In genomic region chr12:90428881-90429280, GRCh38 we compare ENCODE assay signal across 31 cellular contexts.
"Had no signal": no experiment of that assay in that cellular context is flagged by ENCODE, and none has a peak within 500 bp of the region (broad histone marks: within the 10 kb centered on the region; RNA-seq: fewer than 3 reads in every experiment).

No MANE protein-coding gene starts in this region.

- H3K36me3 Mint-ChIP-seq: activated naive CD8-positive, alpha-beta T cell; naive B cell had no signal

- H3K4me1 Mint-ChIP-seq: activated B cell treated with CpG ODN at 0.5 μM for 24 hours, naive B cell, nephron progenitor cell had no signal

- H3K4me2 ChIP-seq: hepatocyte had no signal

- ATAC-seq: left cardiac atrium had no signal

- H3K9me3 Mint-ChIP-seq: activated B cell treated with CpG ODN at 0.5 μM for 24 hours had no signal

- FAIRE-seq: keratinocyte, urothelium cell line had no signal

- H3K4me3 ChIP-seq: cardiac muscle cell, colonic mucosa, dorsolateral prefrontal cortex, gastroesophageal sphincter, hepatocyte, ovary, skin epidermis, thoracic aorta had no signal

- H3K27ac ChIP-seq: cardiac muscle cell, colonic mucosa, dorsolateral prefrontal cortex, gastroesophageal sphincter, hepatocyte, ovary, skin epidermis, thoracic aorta had no signal

- H3K9me3 ChIP-seq: colonic mucosa, ovary, thoracic aorta had no signal

- H3K27me3 ChIP-seq: cardiac muscle cell, colonic mucosa, dorsolateral prefrontal cortex, gastroesophageal sphincter, hepatocyte, ovary had no signal

- H3K27ac Mint-ChIP-seq: activated B cell treated with CpG ODN at 0.5 μM for 24 hours; activated naive CD8-positive, alpha-beta T cell; mesothelial cell of epicardium; naive B cell; nephron progenitor cell; progenitor cell of endocrine pancreas had no signal

- H3K79me2 ChIP-seq: hepatocyte had no signal

- H3K4me1 ChIP-seq: colonic mucosa had no signal

- H3K4me3 Mint-ChIP-seq: activated B cell treated with CpG ODN at 0.5 μM for 24 hours; activated naive CD8-positive, alpha-beta T cell; mesothelial cell of epicardium; naive B cell; nephron progenitor cell had no signal

- DNase-seq: activated B cell treated with CpG ODN at 0.5 μM for 24 hours; activated CD4-positive, alpha-beta T cell treated with anti-CD3 and anti-CD28 coated beads, Interleukin-2, amount 50 U/mL, for 4 hours; activated effector memory CD4-positive, alpha-beta T cell treated with Interleukin-2 at 50 U/mL for 16 hours; activated naive CD4-positive, alpha-beta T cell treated with Interleukin-2 at 50 U/mL for 16 hours; anterior cingulate cortex; cerebellar nuclear complex; colonic mucosa; dorsolateral prefrontal cortex; effector memory CD4-positive, alpha-beta T cell; erythroblast; left cardiac atrium; left ventricle myocardium superior; naive B cell; nephron progenitor cell; ovary; retina; stimulated activated CD4-positive, alpha-beta T cell treated with anti-CD3 and anti-CD28 coated beads, Interleukin-4, amount 100 ng/mL, for 4 hours; stimulated activated CD8-positive, alpha-beta memory T cell treated with anti-CD3 and anti-CD28 coated beads, Interleukin-4, amount 100 ng/mL, for 48 hours; stimulated activated naive CD4-positive, alpha-beta T cell; T-helper 2 cell; trophoblast cell had no signal

- H3K27me3 Mint-ChIP-seq: activated B cell treated with CpG ODN at 0.5 μM for 24 hours; activated naive CD8-positive, alpha-beta T cell; naive B cell; progenitor cell of endocrine pancreas had no signal

- H2AFZ ChIP-seq: hepatocyte had no signal

- H3K36me3 ChIP-seq: cardiac muscle cell, colonic mucosa, gastroesophageal sphincter, ovary, thoracic aorta had no signal
